Comparison of ENCODE assay signal across 25 cellular contexts in genomic region chr20:60187683-60188082, GRCh38.
"Had no signal": no experiment of that assay in that cellular context is flagged by ENCODE, and none has a peak within 500 bp of the region (broad histone marks: within the 10 kb centered on the region; RNA-seq: fewer than 3 reads in every experiment).

No MANE protein-coding gene starts in this region.

- H3K27ac Mint-ChIP-seq: dendritic cell treated with granulocyte-macrophage colony-stimulating factor and Interleukin-4, amounts not matched to agents 40 ng/mL and 50 ng/mL, for 4 days; effector memory CD8-positive, alpha-beta T cell; endodermal cell had no signal

- H3K9me3 ChIP-seq: esophagus muscularis mucosa, esophagus squamous epithelium, gastrocnemius medialis had no signal

- H3K27ac ChIP-seq: coronary artery, dorsolateral prefrontal cortex, epithelial cell of prostate, esophagus muscularis mucosa, esophagus squamous epithelium, foreskin keratinocyte, gastrocnemius medialis, gastroesophageal sphincter, heart left ventricle, heart right ventricle, hepatocyte had no signal

- DNase-seq: cortex of kidney; dermis blood vessel endothelial cell; dorsolateral prefrontal cortex; effector CD4-positive, alpha-beta T cell; effector CD8-positive, alpha-beta T cell; effector memory CD4-positive, alpha-beta T cell; effector memory CD8-positive, alpha-beta T cell; endodermal cell; erythroblast; esophagus squamous epithelium; foreskin fibroblast; foreskin keratinocyte; foreskin melanocyte; gastrocnemius medialis; glutamatergic neuron; head of caudate nucleus; heart left ventricle; heart right ventricle had no signal

- ATAC-seq: effector memory CD8-positive, alpha-beta T cell; esophagus mucosa; foreskin keratinocyte; gastrocnemius medialis; gastroesophageal sphincter; heart left ventricle; heart right ventricle had no signal

- H3K79me2 ChIP-seq: hepatocyte had no signal

- H3K4me3 ChIP-seq: coronary artery, dorsolateral prefrontal cortex, esophagus muscularis mucosa, esophagus squamous epithelium, gastrocnemius medialis, gastroesophageal sphincter, heart left ventricle, heart right ventricle, hepatocyte had no signal

- H3K4me2 ChIP-seq: hepatocyte had no signal

- H3K36me3 ChIP-seq: esophagus muscularis mucosa, esophagus squamous epithelium, gastrocnemius medialis, gastroesophageal sphincter, heart left ventricle, heart right ventricle had no signal

- H3K4me1 ChIP-seq: esophagus muscularis mucosa, esophagus squamous epithelium, foreskin keratinocyte, gastroesophageal sphincter, heart left ventricle, heart right ventricle had no signal

- H3K27me3 ChIP-seq: gastrocnemius medialis, hepatocyte had no signal

- H3K9me3 Mint-ChIP-seq: dendritic cell treated with granulocyte-macrophage colony-stimulating factor and Interleukin-4, amounts not matched to agents 40 ng/mL and 50 ng/mL, for 4 days; effector memory CD8-positive, alpha-beta T cell had no signal

- H2AFZ ChIP-seq: hepatocyte had no signal
